Comparison of ENCODE assay signal across 1 cellular context in genomic region chr3:142270407-142270806, GRCh38.
TF ChIP-seq lines count a peak whose summit lies in the region.

No MANE protein-coding gene starts in this region.

TF ChIP-seq in GM23338, 12 proteins besides CTCF, POLR2A, EP300 and RAD21 (continued from another document):
- TF ChIP-seq ZNF462 (CRISPR knock-in tag; IDR thresholded peaks at IDR 0.05) (no peak), ETS1 (IDR thresholded peaks at IDR 0.05) (no peak), ZNF331 (CRISPR knock-in tag; IDR thresholded peaks at IDR 0.05; ENCODE audit: low read depth) (no peak)
